ENCODE assay signal across 8 cellular contexts in genomic region chr1:58782308-58783089, GRCh38. TPM values are rescaled to one million over a fixed set of nuclear protein-coding genes. Genes with fewer than 3 reads are reported as not detected.
DNase-seq lines count a peak whose midpoint lies in the region; ATAC-seq and TF ChIP-seq lines count a peak whose summit lies in the region.

No MANE protein-coding gene starts in this region.

- peaks cover 0 to 18% (median 4%) of the 10 kb centered on the region in 7 donors for H3K9me3 Mint-ChIP-seq in CD14-positive monocyte

- intact Hi-C loops in CD14-positive monocyte (cut with micrococcal nuclease), result loop anchor here (5.0 to 10.0 kb wide), 6 partner anchors 40 to 912 kb away; partner anchors contain the start of gene FGGY (in 1 of the 2)

- H3K9me3 ChIP-seq in muscle layer of colon (ENCODE audit: low read length), result no peaks in the 10 kb centered on the region

- no peaks in the 10 kb centered on the region for H3K36me3 ChIP-seq in muscle layer of colon (ENCODE audit: insufficient read depth, low read length)

- H3K4me1 ChIP-seq in muscle layer of colon (ENCODE audit: insufficient read depth, low read length), result peaks cover 21% of the 10 kb centered on the region

- ATAC-seq in GM21723 (IDR thresholded peaks at IDR 0.05; ENCODE audit: unreplicated experiment) (peak; percentile 21), GM19035 (IDR thresholded peaks at IDR 0.05; ENCODE audit: unreplicated experiment) (no peak)

- peaks cover 41 to 75% (median 58%) of the 10 kb centered on the region in 3 donors for H3K27me3 Mint-ChIP-seq in CD14-positive monocyte (ENCODE audit: low read depth in 3 of 3)

- no peak for TF ChIP-seq POLR2A in erythroblast (IDR thresholded peaks at IDR 0.05; ENCODE audit: low read length)

- H3K36me3 Mint-ChIP-seq in CD14-positive monocyte, result peaks cover 4 to 11% of the 10 kb centered on the region in 2 donors

- H3K27me3 ChIP-seq in muscle layer of colon (ENCODE audit: control insufficient read depth in 1 of 2, insufficient read depth in 2 of 2, low read length in 2 of 2), result no peaks in the 10 kb centered on the region

- peak overlapping the region; percentile 98 for H3K9ac ChIP-seq in muscle layer of colon (ENCODE audit: low read length)

- H3K4me1 Mint-ChIP-seq in CD14-positive monocyte, result peaks cover 23% of the 10 kb centered on the region

- peak; percentile 59 for DNase-seq in CD14-positive monocyte (ENCODE audit: low spot score)
- peak; percentile 86 for DNase-seq in NCI-H748 (lab: John Stamatoyannopoulos, UW; ENCODE audit: unreplicated experiment)
- peak; percentile 64 for DNase-seq in activated T-cell treated with anti-CD3 and anti-CD28 coated beads for 48 hours (ENCODE audit: low read depth)
- DNase-seq in erythroblast (lab: John Stamatoyannopoulos, UW), result peak; percentile 68 to 78
- DNase-seq in stimulated activated CD8-positive, alpha-beta memory T cell treated with anti-CD3 and anti-CD28 coated beads, Interleukin-7, amount 100 ng/mL, for 4 hours (ENCODE audit: low read depth in 2 of 2), result peak; percentile 15 to 54

- H3K4me3 Mint-ChIP-seq in CD14-positive monocyte, result peak overlapping the region; percentile 96 to 99

- peak overlapping the region; percentile 89 to 99 (median 95) for H3K27ac Mint-ChIP-seq in CD14-positive monocyte

- peak overlapping the region; percentile 98 for H3K27ac ChIP-seq in muscle layer of colon (ENCODE audit: low read depth, low read length)

- H3K4me3 ChIP-seq in muscle layer of colon (ENCODE audit: low read depth in 1 of 2, low read length in 2 of 2), result peak overlapping the region; percentile 83 to 99

- no peak for TF ChIP-seq CTCF in CD14-positive monocyte (IDR thresholded peaks at IDR 0.05)

RNA-seq across cellular contexts. Expression of gene JUN, which starts 1.3 kb away (rescaled TPM):
- polyA plus RNA-seq in CD14-positive monocyte, result 10 to 100 TPM; 29.3 to 31.3 TPM

Comparison
In these comparisons a context has a peak if more than half of its experiments do, and no peak if none do; other contexts are left out.
1. DNase-seq: peak in every context shown above with its lines; median percentile 86 in NCI-H748; 73 in erythroblast; 64 in activated T-cell treated with anti-CD3 and anti-CD28 coated beads for 48 hours; 59 in CD14-positive monocyte; 34 in stimulated activated CD8-positive, alpha-beta memory T cell treated with anti-CD3 and anti-CD28 coated beads, Interleukin-7, amount 100 ng/mL, for 4 hours.